10 cellular contexts compared by ENCODE assay signal in genomic region chr5:55668356-55668755, GRCh38. TPM values are rescaled to one million over a fixed set of nuclear protein-coding genes. Genes with fewer than 3 reads are reported as not detected.
DNase-seq lines count a peak whose midpoint lies in the region; FAIRE-seq and TF ChIP-seq lines count a peak whose summit lies in the region.
"Had no signal": no experiment of that assay in that cellular context is flagged by ENCODE, and none has a peak within 500 bp of the region (broad histone marks: within the 10 kb centered on the region; RNA-seq: fewer than 3 reads in every experiment).

No MANE protein-coding gene starts in this region.

- H3K27me3 ChIP-seq in HUES48 (ENCODE audit: control insufficient read depth, insufficient read depth, low read length): no peaks in the 10 kb centered on the region
- no peaks in the 10 kb centered on the region for H3K27me3 ChIP-seq in tibial nerve

- no peak overlapping the region for H3K9ac ChIP-seq in HUES48 (ENCODE audit: low read depth, low read length)
- no peak overlapping the region for H3K9ac ChIP-seq in kidney (ENCODE audit: low read length in 2 of 2)

- no peaks in the 10 kb centered on the region for H3K9me3 Mint-ChIP-seq in mesothelial cell of epicardium

- H3K36me3 ChIP-seq in HUES48 (ENCODE audit: control insufficient read depth, insufficient read depth, low read length): peaks cover 33% of the 10 kb centered on the region
- peaks cover 0 to 11% (median 0%) of the 10 kb centered on the region in 3 donors for H3K36me3 ChIP-seq in tibial nerve
- H3K36me3 ChIP-seq in kidney (ENCODE audit: control insufficient read depth in 1 of 2, insufficient read depth in 2 of 2, low read length in 2 of 2): no peaks in the 10 kb centered on the region

- peak overlapping the region; percentile 61 for H3K27ac Mint-ChIP-seq in mesothelial cell of epicardium

- H3K4me1 ChIP-seq in HUES48 (ENCODE audit: control insufficient read depth, insufficient read depth, low read length) (no peaks in the 10 kb centered on the region), tibial nerve (peaks cover 0 to 20% (median 3%) of the 10 kb centered on the region in 4 donors), kidney (ENCODE audit: control insufficient read depth in 1 of 2, insufficient read depth in 1 of 2, low read depth in 1 of 2, low read length in 2 of 2) (no peaks in the 10 kb centered on the region)

- H3K4me3 ChIP-seq in HUES48 (ENCODE audit: low read depth, low read length) (no peak overlapping the region), cardiac fibroblast (replicated peaks in 1 of 2; ENCODE audit: low read depth in 2 of 2, low read length in 2 of 2) (no peak overlapping the region), tibial nerve (no peak overlapping the region), kidney (ENCODE audit: low read length in 2 of 2) (no peak overlapping the region)

- peaks cover 12% of the 10 kb centered on the region for H3K36me3 Mint-ChIP-seq in mesothelial cell of epicardium

- TF ChIP-seq POLR2A in tibial nerve (IDR thresholded peaks at IDR 0.05): no peak

- no peak overlapping the region for H3K4me3 Mint-ChIP-seq in mesothelial cell of epicardium

- H3K9me3 ChIP-seq in HUES48 (ENCODE audit: control insufficient read depth, insufficient read depth, low read length) (no peaks in the 10 kb centered on the region), tibial nerve (no peaks in the 10 kb centered on the region), kidney (ENCODE audit: control insufficient read depth in 1 of 2, low read length in 2 of 2) (no peaks in the 10 kb centered on the region)

- H3K27ac ChIP-seq in HUES48 (ENCODE audit: low read depth, low read length): peak overlapping the region; percentile 43
- H3K27ac ChIP-seq in tibial nerve: peak overlapping the region in 2 of 4 donors; percentile 20 to 48
- no peak overlapping the region for H3K27ac ChIP-seq in kidney (ENCODE audit: low read depth in 2 of 2, low read length in 2 of 2)

- TF ChIP-seq CTCF in cardiac fibroblast (IDR thresholded peaks at IDR 0.05; ENCODE audit: low read depth, low read length) (no peak), mesothelial cell of epicardium (IDR thresholded peaks at IDR 0.05; ENCODE audit: unreplicated experiment) (no peak), tibial nerve (IDR thresholded peaks at IDR 0.05) (no peak), kidney (IDR thresholded peaks at IDR 0.05; ENCODE audit: borderline replicate concordance, extremely low read depth, insufficient read depth) (no peak)

- in situ Hi-C loops in Caki2 (cut with HindIII; ENCODE audit: low pct_unique_long_range_greater_than_20kb, low sequenced_read_pairs): no loop called here

- DNase-seq in Caki2 (ENCODE audit: low read depth): peak; percentile 56
- DNase-seq in cardiac fibroblast (ENCODE audit: low read depth in 2 of 2): peak; percentile 78 to 88
- DNase-seq in mesothelial cell of epicardium (ENCODE audit: low spot score in 2 of 2, unreplicated experiment in 2 of 2): no peak
- no peak for DNase-seq in tibial nerve (ENCODE audit: low spot score in 2 of 2)
- DNase-seq in DMS79 (lab: John Stamatoyannopoulos, UW): no peak
- DNase-seq in T-helper 9 cell: no peak
- DNase-seq in kidney: no peak
- DNase-seq: activated T-cell treated with anti-CD3 and anti-CD28 coated beads, Interleukin-2, amount 50 U/mL, for 1 hour; NCI-H146 had no signal

- FAIRE-seq in kidney (lab: Jason Lieb, UNC): no peak

- H3K27me3 Mint-ChIP-seq in mesothelial cell of epicardium (ENCODE audit: low read depth): no peaks in the 10 kb centered on the region

- intact Hi-C loops in kidney (cut with DNase I): no loop called here

- no peak for TF ChIP-seq EP300 in tibial nerve (IDR thresholded peaks at IDR 0.05)

- H3K4me1 Mint-ChIP-seq in mesothelial cell of epicardium: peaks cover 14% of the 10 kb centered on the region

RNA-seq across cellular contexts. Expression of gene SLC38A9, which starts 43.8 kb away (rescaled TPM):
- 10.7 and 13.8 TPM in 2 replicates for total RNA-seq in Caki2 (2014; rRNA removed; shearing (Covaris generic); ENCODE audit: low replicate concordance)
- total RNA-seq in mesothelial cell of epicardium: 39.9 to 43.2 TPM (median 40.6 TPM) in 3 replicates
- total RNA-seq in tibial nerve: 10 to 100 TPM; 11.0 to 39.1 (median 23.6) TPM
- 24.8 TPM for total RNA-seq in kidney
- 5.8 TPM for polyA plus RNA-seq in kidney (ENCODE audit: insufficient read depth, low read depth, low replicate concordance)

Comparison
In these comparisons a context has a peak if more than half of its experiments do, and no peak if none do; other contexts are left out.
1. DNase-seq: peak in Caki2 (single experiment) and cardiac fibroblast (2 of 2); none in mesothelial cell of epicardium (0 of 2), tibial nerve (0 of 2), DMS79 (single experiment), T-helper 9 cell (single experiment) and kidney (single experiment).